ENCODE assay signal across 1 cellular context in the genomic region with DNA sequence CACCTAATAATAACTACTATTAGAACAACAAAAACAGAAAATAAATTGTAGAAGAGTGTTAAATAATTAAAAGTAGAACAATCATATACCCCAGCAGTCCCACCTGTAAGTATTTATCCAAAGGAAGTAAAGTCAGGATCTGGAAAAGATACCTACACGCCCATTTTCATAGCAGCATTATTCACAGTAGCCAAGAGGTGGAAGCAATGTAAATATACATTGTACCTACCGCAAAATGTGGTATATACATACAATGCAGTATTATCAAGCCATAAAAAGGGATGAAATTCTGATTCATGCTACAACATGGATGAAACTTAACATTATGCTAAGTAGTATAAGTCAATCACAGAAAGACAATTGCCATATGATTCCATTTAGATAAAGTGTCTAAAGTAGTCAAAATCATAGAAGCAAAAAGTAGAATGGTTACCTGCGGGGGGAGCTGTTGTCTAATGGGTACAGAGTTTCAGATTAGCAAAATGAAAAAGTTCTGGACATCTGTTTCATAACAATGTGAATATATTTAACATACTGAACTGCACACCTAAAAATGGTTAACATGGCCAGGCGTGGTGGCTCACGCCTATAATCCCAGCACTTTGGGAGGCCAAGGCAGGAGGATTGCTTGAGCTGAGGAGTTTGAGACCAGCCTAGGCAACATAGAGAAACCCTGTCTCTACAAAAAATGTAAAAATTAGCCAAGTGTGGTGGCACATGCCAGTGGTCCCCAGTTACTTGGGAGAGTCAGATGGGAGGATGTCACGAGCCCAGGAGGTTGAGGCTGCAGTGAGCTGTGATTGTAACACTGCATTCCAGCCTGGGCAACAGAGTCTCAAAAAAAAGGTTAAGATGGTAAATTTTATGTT.
TF ChIP-seq lines count a peak whose summit lies in the region.

No MANE protein-coding gene starts in this region.

TF ChIP-seq in HCT116, 20 proteins besides CTCF, POLR2A, EP300 and RAD21:
- TF ChIP-seq, protein P1, sequence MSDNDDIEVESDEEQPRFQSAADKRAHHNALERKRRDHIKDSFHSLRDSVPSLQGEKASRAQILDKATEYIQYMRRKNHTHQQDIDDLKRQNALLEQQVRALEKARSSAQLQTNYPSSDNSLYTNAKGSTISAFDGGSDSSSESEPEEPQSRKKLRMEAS (IDR thresholded peaks at IDR 0.05): no peak
- TF ChIP-seq CBX3 (IDR thresholded peaks at IDR 0.05; ENCODE audit: low read depth): peak; percentile 46; the same call in 1 of the 2 replicates
